ENCODE assay signal across 8 cellular contexts in the genomic region with DNA sequence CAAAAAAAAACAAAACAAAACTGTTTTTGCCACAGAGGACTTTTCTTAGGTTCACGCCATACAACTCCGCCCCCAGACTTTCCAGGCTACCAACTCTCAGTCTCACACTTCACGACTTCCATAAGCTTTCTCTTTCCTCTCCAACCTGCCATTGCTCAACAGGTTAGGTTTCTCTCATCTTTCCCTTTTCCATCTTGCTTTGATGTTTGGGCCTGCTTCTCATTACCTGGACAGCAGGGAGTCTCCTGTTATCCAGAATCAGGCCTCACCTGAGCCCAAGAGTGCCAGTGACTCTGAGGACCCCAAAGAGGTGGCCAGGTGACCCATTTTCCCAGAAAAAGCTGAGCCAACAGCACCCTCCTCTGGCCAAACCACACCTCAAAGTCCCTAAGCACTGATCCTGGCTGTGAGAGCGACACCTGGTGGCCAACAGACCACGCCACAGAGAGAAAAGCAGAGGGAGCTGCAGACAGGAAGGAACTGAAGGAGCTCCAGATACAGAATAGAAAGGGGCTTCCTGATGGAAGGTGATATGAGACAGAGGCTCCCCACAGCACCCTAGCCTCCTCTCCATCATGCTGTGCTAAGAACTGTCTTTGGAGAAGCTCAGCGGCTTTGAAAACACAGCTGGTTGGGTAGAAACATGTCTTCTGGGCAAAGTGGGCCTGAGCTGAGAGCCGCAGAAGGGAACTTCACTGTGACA. TPM values are rescaled to one million over a fixed set of nuclear protein-coding genes. Genes with fewer than 3 reads are reported as not detected.
DNase-seq lines count a peak whose midpoint lies in the region; ATAC-seq and TF ChIP-seq lines count a peak whose summit lies in the region.

No MANE protein-coding gene starts in this region.

- H3K36me3 ChIP-seq in IMR-90 (ENCODE audit: control insufficient read depth, insufficient read depth, low read length) (peaks cover 18% of the 10 kb centered on the region), neural cell (ENCODE audit: insufficient read depth, low read length) (no peaks in the 10 kb centered on the region)

- no peaks in the 10 kb centered on the region; the same call in 1 of the 2 replicates for H4K20me1 ChIP-seq in IMR-90 (ENCODE audit: insufficient read depth, low read length)
- H4K20me1 ChIP-seq in neural cell (ENCODE audit: insufficient read depth) = no peaks in the 10 kb centered on the region

- DNase-seq in DMS153 (lab: John Stamatoyannopoulos, UW) (peak; percentile 55), IMR-90 (peak; percentile 79), RPMI7951 (ENCODE audit: low read depth) (peak; percentile 76), fibroblast of the aortic adventitia (ENCODE audit: low read depth) (peak; percentile 85)
- DNase-seq in activated T-helper 1 cell treated with anti-CD3 and anti-CD28 coated beads, Interleukin-12 subunit alpha, Interleukin-12 subunit beta, Interleukin-2, Interleukin-4 antibody, amounts not matched to agents 30 ng/mL and 10 ng/mL and 1 ng/mL, durations not matched to agents 14 hours and 24 hours and 36 hours (ENCODE audit: low spot score) = peak; percentile 80
- peak; percentile 88 for DNase-seq in stimulated activated naive CD8-positive, alpha-beta T cell treated with anti-CD3 and anti-CD28 coated beads, Interleukin-15, Interleukin-2, amounts not matched to agents 100 U/mL and 50 U/mL, for 24 hours

- H3K4me1 ChIP-seq in IMR-90 (ENCODE audit: control insufficient read depth, insufficient read depth, low read length) = no peaks in the 10 kb centered on the region

- in situ Hi-C loops in IMR-90 (cut with MboI; ENCODE audit: low sequenced_read_pairs) = loop anchor here (5.0 kb wide), 2 partner anchors 34 to 164 kb away; no protein-coding TSS in a partner anchor

- 0 out of 2 replicates have a peak overlapping the region, but pooled peaks have one; percentile 27 for H2AK5ac ChIP-seq in IMR-90 (ENCODE audit: low read depth, low read length)

- TF ChIP-seq CTCF in IMR-90 (conservative IDR thresholded peaks at IDR 0.05; ENCODE audit: low read depth, low read length) (peak; percentile 100), fibroblast of the aortic adventitia (IDR thresholded peaks at IDR 0.05; ENCODE audit: insufficient read depth, low read length) (peak; percentile 100), neural cell (IDR thresholded peaks at IDR 0.05; ENCODE audit: poor library complexity, severe bottlenecking) (peak; percentile 100)

- no peak overlapping the region for H2BK120ac ChIP-seq in IMR-90 (ENCODE audit: low read depth, low read length)

- peaks cover 26% of the 10 kb centered on the region for H3K4me1 Mint-ChIP-seq in activated T-helper 1 cell treated with anti-CD3 and anti-CD28 coated beads, Interleukin-12 subunit alpha, Interleukin-12 subunit beta, Interleukin-2, Interleukin-4 antibody, amounts not matched to agents 30 ng/mL and 10 ng/mL and 1 ng/mL, durations not matched to agents 14 hours and 24 hours and 36 hours (ENCODE audit: low read depth)

- H3K4me2 ChIP-seq in IMR-90 (ENCODE audit: low read depth, low read length) = no peak overlapping the region
- H3K4me2 ChIP-seq in neural cell (ENCODE audit: low read length) = no peak overlapping the region

- H3K9ac ChIP-seq in IMR-90 (ENCODE audit: low read depth, low read length) (no peak overlapping the region), neural cell (ENCODE audit: low read length) (peak overlapping the region; percentile 27)

- dilution Hi-C loops in IMR-90 (cut with HindIII; ENCODE audit: low sequenced_read_pairs, unreplicated experiment) = no loop called here

- no peak overlapping the region for H3K4ac ChIP-seq in IMR-90 (ENCODE audit: low read depth, low read length)

- H3K9me2 ChIP-seq in neural cell (ENCODE audit: insufficient read depth, low read length) = no peaks in the 10 kb centered on the region

- POLR2A ChIA-PET in IMR-90 (lab: Charles Lee; ENCODE audit: unreplicated experiment) = interaction anchor here (1.1 kb wide), 1 partner anchor 35 kb away, joined by 4 read pairs; no protein-coding TSS in a partner anchor

- 90% methylated on average over 2 of the region's 7 CpGs; no CpG with 5 or more reads in 1 of the 2 experiments for WGBS in IMR-90 (ENCODE audit: extremely low coverage in 2 of 2, insufficient read length in 1 of 2), 2 experiments

- 0 out of 2 replicates have a peak, but pooled peaks cover 4% of the 10 kb centered on the region for H3K9me1 ChIP-seq in IMR-90 (ENCODE audit: insufficient read depth, low read length)

- H4K8ac ChIP-seq in IMR-90 (ENCODE audit: low read depth in 2 of 2, low read length in 2 of 2) = no peak overlapping the region

- H2AFZ ChIP-seq in IMR-90 (replicated peaks; ENCODE audit: low read length, poor library complexity) (peak overlapping the region; percentile 44), neural cell (ENCODE audit: low read depth, low read length) (no peak overlapping the region)

- H4K91ac ChIP-seq in IMR-90 (ENCODE audit: insufficient read depth, low read depth, low read length) = no peak overlapping the region

- CTCF ChIA-PET in IMR-90 (lab: Yijun Ruan, JAX) = interaction anchor here (0.6 to 2.4 kb wide), 37 partner anchors 10 to 1151 kb away, joined by 3 to 65 read pairs (median 4); a partner anchor contains a TSS

- no peak overlapping the region for H3K27ac Mint-ChIP-seq in activated T-helper 1 cell treated with anti-CD3 and anti-CD28 coated beads, Interleukin-12 subunit alpha, Interleukin-12 subunit beta, Interleukin-2, Interleukin-4 antibody, amounts not matched to agents 30 ng/mL and 10 ng/mL and 1 ng/mL, durations not matched to agents 14 hours and 24 hours and 36 hours

- H3K4me3 Mint-ChIP-seq in activated T-helper 1 cell treated with anti-CD3 and anti-CD28 coated beads, Interleukin-12 subunit alpha, Interleukin-12 subunit beta, Interleukin-2, Interleukin-4 antibody, amounts not matched to agents 30 ng/mL and 10 ng/mL and 1 ng/mL, durations not matched to agents 14 hours and 24 hours and 36 hours = no peak overlapping the region

- H3K23ac ChIP-seq in IMR-90 (ENCODE audit: low read depth, low read length) = no peak overlapping the region

- H3K27ac ChIP-seq in IMR-90 (ENCODE audit: insufficient read depth, low read length) = no peak overlapping the region
- no peak overlapping the region for H3K27ac ChIP-seq in neural cell (ENCODE audit: low read length)

- H2BK5ac ChIP-seq in IMR-90 (ENCODE audit: low read depth, low read length, poor library complexity, severe bottlenecking) = no peak overlapping the region

- H4K5ac ChIP-seq in IMR-90 (ENCODE audit: low read depth, low read length) = no peak overlapping the region

- no peak overlapping the region for H2BK20ac ChIP-seq in IMR-90 (ENCODE audit: low read depth, low read length)

- no peaks in the 10 kb centered on the region for H3F3A ChIP-seq in neural cell (ENCODE audit: insufficient read depth, low read length, poor library complexity, severe bottlenecking)

- peaks cover 19 to 35% of the 10 kb centered on the region in 2 experiments for H3K79me1 ChIP-seq in IMR-90 (ENCODE audit: low read depth in 1 of 2, low read length in 2 of 2)

- no peaks in the 10 kb centered on the region for H3K9me3 Mint-ChIP-seq in activated T-helper 1 cell treated with anti-CD3 and anti-CD28 coated beads, Interleukin-12 subunit alpha, Interleukin-12 subunit beta, Interleukin-2, Interleukin-4 antibody, amounts not matched to agents 30 ng/mL and 10 ng/mL and 1 ng/mL, durations not matched to agents 14 hours and 24 hours and 36 hours

- TF ChIP-seq POLR2A in IMR-90 (IDR thresholded peaks at IDR 0.05; ENCODE audit: low read depth, low read length) = no peak

- TF ChIP-seq RAD21 in IMR-90 (IDR thresholded peaks at IDR 0.05; ENCODE audit: low read length) = peak; percentile 93
- peak; percentile 98 for TF ChIP-seq RAD21 in neural cell (conservative IDR thresholded peaks at IDR 0.05)

- no peak overlapping the region for H3K56ac ChIP-seq in IMR-90 (ENCODE audit: extremely low read depth, insufficient read depth, low read length)

- intact Hi-C loops in IMR-90 (cut with micrococcal nuclease) = loop anchor here (1.0 kb wide), 4 partner anchors 34 to 242 kb away; no protein-coding TSS in a partner anchor
- intact Hi-C loops in activated T-helper 1 cell treated with anti-CD3 and anti-CD28 coated beads, Interleukin-12 subunit alpha, Interleukin-12 subunit beta, Interleukin-2, Interleukin-4 antibody, amounts not matched to agents 30 ng/mL and 10 ng/mL and 1 ng/mL, durations not matched to agents 14 hours and 24 hours and 36 hours (cut with micrococcal nuclease) = loop anchor here (1.0 to 5.0 kb wide), 7 partner anchors 10 to 242 kb away; a partner anchor contains a TSS

- peaks cover 10% of the 10 kb centered on the region for H3K79me2 ChIP-seq in neural cell (replicated peaks; ENCODE audit: insufficient read depth, low read length)

- no peak overlapping the region for H2BK15ac ChIP-seq in IMR-90 (ENCODE audit: low read depth, low read length)

- no peaks in the 10 kb centered on the region for H3K27me3 Mint-ChIP-seq in activated T-helper 1 cell treated with anti-CD3 and anti-CD28 coated beads, Interleukin-12 subunit alpha, Interleukin-12 subunit beta, Interleukin-2, Interleukin-4 antibody, amounts not matched to agents 30 ng/mL and 10 ng/mL and 1 ng/mL, durations not matched to agents 14 hours and 24 hours and 36 hours (ENCODE audit: insufficient read depth)

- peaks cover 19% of the 10 kb centered on the region for H3K36me3 Mint-ChIP-seq in activated T-helper 1 cell treated with anti-CD3 and anti-CD28 coated beads, Interleukin-12 subunit alpha, Interleukin-12 subunit beta, Interleukin-2, Interleukin-4 antibody, amounts not matched to agents 30 ng/mL and 10 ng/mL and 1 ng/mL, durations not matched to agents 14 hours and 24 hours and 36 hours (ENCODE audit: low read depth)

- H3K27me3 ChIP-seq in IMR-90 (ENCODE audit: control insufficient read depth, insufficient read depth, low read length) (no peaks in the 10 kb centered on the region), neural cell (ENCODE audit: insufficient read depth, low read depth, low read length) (no peaks in the 10 kb centered on the region)

- H3K9me3 ChIP-seq in IMR-90 (ENCODE audit: control insufficient read depth, insufficient read depth, low read length) (no peaks in the 10 kb centered on the region), neural cell (ENCODE audit: low read length) (no peaks in the 10 kb centered on the region)

- no peak overlapping the region for H3K18ac ChIP-seq in IMR-90 (ENCODE audit: low read depth, low read length)

- no peak overlapping the region for H3K14ac ChIP-seq in IMR-90 (replicated peaks; ENCODE audit: low read depth, low read length)

- no TSS peak for BruUV-seq in IMR-90 (replicated peaks; lab: Mats Ljungman, UMichigan)

- H2AK9ac ChIP-seq in IMR-90 (replicated peaks; ENCODE audit: low read depth, low read length, poor library complexity) = peak overlapping the region; percentile 7

- no peak for TF ChIP-seq EP300 in neural cell (conservative IDR thresholded peaks at IDR 0.05; ENCODE audit: poor library complexity, severe bottlenecking)

- no peak overlapping the region for H3K4me3 ChIP-seq in IMR-90 (ENCODE audit: insufficient read depth, low read depth, low read length)
- H3K4me3 ChIP-seq in fibroblast of the aortic adventitia (ENCODE audit: low read depth, low read length) = no peak overlapping the region
- H3K4me3 ChIP-seq in neural cell (ENCODE audit: low read length) = no peak overlapping the region

- ATAC-seq in IMR-90 (ENCODE audit: low read depth) = peak; percentile 46
- ATAC-seq in stimulated activated naive CD8-positive, alpha-beta T cell treated with anti-CD3 and anti-CD28 coated beads, Interleukin-15, Interleukin-2, amounts not matched to agents 100 U/mL and 50 U/mL, for 24 hours = peak; percentile 29
- no peak for ATAC-seq in GM19324 (IDR thresholded peaks at IDR 0.05; ENCODE audit: low FRiP score, unreplicated experiment)

RNA-seq across cellular contexts. Expression of a gene that starts 4.0 kb away (rescaled TPM):
- total RNA-seq in IMR-90 (2012; rRNA removed) = 15.3 and 16.1 TPM in 2 replicates
- 11.0 TPM in 2 replicates for polyA plus RNA-seq in IMR-90 (2012; rRNA removed)
- 11.0 and 14.3 TPM in 2 replicates for polyA plus RNA-seq in IMR-90 (2012; cell fraction: cytosol; rRNA removed)
- polyA plus RNA-seq in IMR-90 (2012; cell fraction: nucleus; rRNA removed; ENCODE audit: low replicate concordance) = 4.0 and 4.7 TPM in 2 replicates
- 18.1 and 21.6 TPM in 2 replicates for total RNA-seq in RPMI7951 (2014; rRNA removed; shearing (Covaris generic))
- 26.0 and 26.3 TPM in 2 replicates for total RNA-seq in activated T-helper 1 cell treated with anti-CD3 and anti-CD28 coated beads, Interleukin-12 subunit alpha, Interleukin-12 subunit beta, Interleukin-2, Interleukin-4 antibody, amounts not matched to agents 30 ng/mL and 10 ng/mL and 1 ng/mL, durations not matched to agents 14 hours and 24 hours and 36 hours
- total RNA-seq in fibroblast of the aortic adventitia (ENCODE audit: low replicate concordance) = 19.3 and 38.0 TPM in 2 replicates
- polyA plus RNA-seq in neural cell = 27.2 and 29.0 TPM in 2 replicates
- 20.8 and 21.9 TPM in 2 replicates for polyA minus RNA-seq in neural cell

RNA-seq across cellular contexts. Expression of a gene that starts 4.1 kb away (rescaled TPM):
- total RNA-seq in IMR-90 (2012; rRNA removed) (81.9 and 131 TPM in 2 replicates), fibroblast of the aortic adventitia (ENCODE audit: low replicate concordance) (234 and 390 TPM in 2 replicates)
- polyA plus RNA-seq in IMR-90 (2012; rRNA removed) (220 and 240 TPM in 2 replicates), neural cell (1,717 and 1,747 TPM in 2 replicates)
- polyA plus RNA-seq in IMR-90 (2012; cell fraction: cytosol; rRNA removed) = 76.2 and 162 TPM in 2 replicates
- 19.3 and 97.5 TPM in 2 replicates for polyA plus RNA-seq in IMR-90 (2012; cell fraction: nucleus; rRNA removed; ENCODE audit: low replicate concordance)
- total RNA-seq in RPMI7951 (2014; rRNA removed; shearing (Covaris generic)) = 726 and 838 TPM in 2 replicates
- 262 and 266 TPM in 2 replicates for total RNA-seq in activated T-helper 1 cell treated with anti-CD3 and anti-CD28 coated beads, Interleukin-12 subunit alpha, Interleukin-12 subunit beta, Interleukin-2, Interleukin-4 antibody, amounts not matched to agents 30 ng/mL and 10 ng/mL and 1 ng/mL, durations not matched to agents 14 hours and 24 hours and 36 hours
- 238 TPM in 2 replicates for polyA minus RNA-seq in neural cell

RNA-seq across cellular contexts. Expression of a gene that starts 6.0 kb away (rescaled TPM):
- total RNA-seq in IMR-90 (2012; rRNA removed) (5.2 and 9.2 TPM in 2 replicates), fibroblast of the aortic adventitia (ENCODE audit: low replicate concordance) (30.0 and 59.5 TPM in 2 replicates)
- polyA plus RNA-seq in IMR-90 (2012; rRNA removed) (25.3 and 27.0 TPM in 2 replicates), neural cell (134 and 148 TPM in 2 replicates)
- 11.3 and 16.3 TPM in 2 replicates for polyA plus RNA-seq in IMR-90 (2012; cell fraction: cytosol; rRNA removed)
- 156 and 317 TPM in 2 replicates for polyA plus RNA-seq in IMR-90 (2012; cell fraction: nucleus; rRNA removed; ENCODE audit: low replicate concordance)
- 4.7 and 14.2 TPM in 2 replicates for total RNA-seq in RPMI7951 (2014; rRNA removed; shearing (Covaris generic))
- total RNA-seq in activated T-helper 1 cell treated with anti-CD3 and anti-CD28 coated beads, Interleukin-12 subunit alpha, Interleukin-12 subunit beta, Interleukin-2, Interleukin-4 antibody, amounts not matched to agents 30 ng/mL and 10 ng/mL and 1 ng/mL, durations not matched to agents 14 hours and 24 hours and 36 hours = 5.7 and 7.0 TPM in 2 replicates
- 88.2 and 112 TPM in 2 replicates for polyA minus RNA-seq in neural cell

RNA-seq across cellular contexts. Expression of a gene that starts 10.6 kb away (rescaled TPM):
- total RNA-seq in IMR-90 (2012; rRNA removed) = 7.2 and 10.8 TPM in 2 replicates
- polyA plus RNA-seq in IMR-90 (2012; rRNA removed) = 6.8 and 7.2 TPM in 2 replicates
- polyA plus RNA-seq in IMR-90 (2012; cell fraction: cytosol; rRNA removed) = 3.8 and 4.0 TPM in 2 replicates
- polyA plus RNA-seq in IMR-90 (2012; cell fraction: nucleus; rRNA removed; ENCODE audit: low replicate concordance) = 8.2 and 14.4 TPM in 2 replicates
- total RNA-seq in RPMI7951 (2014; rRNA removed; shearing (Covaris generic)) = 10.7 and 14.3 TPM in 2 replicates
- 16.5 and 20.5 TPM in 2 replicates for total RNA-seq in activated T-helper 1 cell treated with anti-CD3 and anti-CD28 coated beads, Interleukin-12 subunit alpha, Interleukin-12 subunit beta, Interleukin-2, Interleukin-4 antibody, amounts not matched to agents 30 ng/mL and 10 ng/mL and 1 ng/mL, durations not matched to agents 14 hours and 24 hours and 36 hours
- total RNA-seq in fibroblast of the aortic adventitia (ENCODE audit: low replicate concordance) = 4.0 and 14.5 TPM in 2 replicates
- polyA plus RNA-seq in neural cell = 10.3 and 11.1 TPM in 2 replicates
- polyA minus RNA-seq in neural cell = 10.2 and 13.1 TPM in 2 replicates
